Comparison of ENCODE assay signal across 6 cellular contexts in genomic region chr17:78560731-78561130, GRCh38. TPM values are rescaled to one million over a fixed set of nuclear protein-coding genes. Genes with fewer than 3 reads are reported as not detected.
"Had no signal": no experiment of that assay in that cellular context is flagged by ENCODE, and none has a peak within 500 bp of the region (broad histone marks: within the 10 kb centered on the region; RNA-seq: fewer than 3 reads in every experiment).

No MANE protein-coding gene starts in this region.

- H3K4me3 ChIP-seq: GM23248, HAP-1 had no signal

- H3K27ac Mint-ChIP-seq: IgD-negative memory B cell had no signal

- H3K36me3 ChIP-seq: HAP-1 had no signal

- H3K36me3 Mint-ChIP-seq: IgD-negative memory B cell had no signal

- H2AFZ ChIP-seq: GM23248 had no signal

- H3K9me3 Mint-ChIP-seq: IgD-negative memory B cell had no signal

- H3K9ac ChIP-seq: GM23248 had no signal

- H3K9me3 ChIP-seq: HAP-1 had no signal

- H3K27ac ChIP-seq: GM23248 had no signal

- H3K4me1 ChIP-seq: HAP-1 had no signal

- H3K4me3 Mint-ChIP-seq: IgD-negative memory B cell had no signal

- DNase-seq: GM23248, GOT3, KBM-7 had no signal

RNA-seq across cellular contexts. Expression of gene DNAH17, which starts 16.5 kb away (rescaled TPM):
- total RNA-seq: GM23248, HT-29 had no signal
